In the genomic region with DNA sequence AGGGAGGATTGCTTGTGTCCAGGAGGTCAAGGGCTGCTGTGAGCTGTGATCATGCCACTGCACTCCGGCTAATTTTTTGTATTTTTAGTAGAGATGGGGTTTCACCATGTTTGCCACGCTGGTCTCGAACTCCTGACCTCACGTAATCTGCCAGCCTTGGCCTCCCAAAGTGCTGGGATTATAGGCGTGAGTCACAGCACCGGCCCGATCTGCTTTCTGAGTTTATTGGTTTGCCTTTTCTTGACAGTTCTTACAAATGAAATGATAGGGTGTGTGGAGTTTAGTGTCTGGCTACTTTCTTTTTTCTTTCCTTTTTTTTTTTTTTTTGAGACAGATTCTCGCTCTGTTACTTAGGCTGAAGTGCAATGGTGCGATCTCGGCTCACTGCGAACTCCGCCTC, we compare ENCODE assay signal across 1 cellular context.
TF ChIP-seq lines count a peak whose summit lies in the region.

No MANE protein-coding gene starts in this region.

TF ChIP-seq in K562, 482 proteins besides CTCF, POLR2A, EP300 and RAD21:
- TF ChIP-seq, protein P1, sequence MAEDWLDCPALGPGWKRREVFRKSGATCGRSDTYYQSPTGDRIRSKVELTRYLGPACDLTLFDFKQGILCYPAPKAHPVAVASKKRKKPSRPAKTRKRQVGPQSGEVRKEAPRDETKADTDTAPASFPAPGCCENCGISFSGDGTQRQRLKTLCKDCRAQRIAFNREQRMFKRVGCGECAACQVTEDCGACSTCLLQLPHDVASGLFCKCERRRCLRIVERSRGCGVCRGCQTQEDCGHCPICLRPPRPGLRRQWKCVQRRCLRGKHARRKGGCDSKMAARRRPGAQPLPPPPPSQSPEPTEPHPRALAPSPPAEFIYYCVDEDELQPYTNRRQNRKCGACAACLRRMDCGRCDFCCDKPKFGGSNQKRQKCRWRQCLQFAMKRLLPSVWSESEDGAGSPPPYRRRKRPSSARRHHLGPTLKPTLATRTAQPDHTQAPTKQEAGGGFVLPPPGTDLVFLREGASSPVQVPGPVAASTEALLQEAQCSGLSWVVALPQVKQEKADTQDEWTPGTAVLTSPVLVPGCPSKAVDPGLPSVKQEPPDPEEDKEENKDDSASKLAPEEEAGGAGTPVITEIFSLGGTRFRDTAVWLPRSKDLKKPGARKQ (CRISPR knock-in tag; IDR thresholded peaks at IDR 0.05): no peak
- TF ChIP-seq FOXP1 (CRISPR knock-in tag; IDR thresholded peaks at IDR 0.05) (no peak), CREM (IDR thresholded peaks at IDR 0.05; ENCODE audit: low read depth) (0 out of 2 replicates have a peak, but pooled peaks have one; percentile 30), ADNP (tag; IDR thresholded peaks at IDR 0.05) (peak; percentile 83), ZBTB8A (IDR thresholded peaks at IDR 0.05; ENCODE audit: partially characterized antibody) (no peak), BCOR (IDR thresholded peaks at IDR 0.05) (0 out of 2 replicates have a peak, but pooled peaks have one; percentile 6), POLR2H (tag; IDR thresholded peaks at IDR 0.05; ENCODE audit: low read depth) (no peak), RB1 (IDR thresholded peaks at IDR 0.05; ENCODE audit: low read depth) (no peak), PCBP2 (IDR thresholded peaks at IDR 0.05; ENCODE audit: low read depth, low read length, poor library complexity, severe bottlenecking) (no peak), FOSL1 (tag; conservative IDR thresholded peaks at IDR 0.05) (peak; percentile 38; the same call in 1 of the 2 replicates), ZNF174 (CRISPR knock-in tag; IDR thresholded peaks at IDR 0.05) (no peak), CHCHD3 (CRISPR knock-in tag; IDR thresholded peaks at IDR 0.05) (no peak), NR3C1 (CRISPR knock-in tag; IDR thresholded peaks at IDR 0.05) (no peak), SMARCE1 (IDR thresholded peaks at IDR 0.05) (peak; percentile 62; the same call in 1 of the 2 replicates), ZBTB7A (IDR thresholded peaks at IDR 0.05; ENCODE audit: borderline replicate concordance, control insufficient read depth, low read depth, low read length) (no peak)
- TF ChIP-seq, protein P2, sequence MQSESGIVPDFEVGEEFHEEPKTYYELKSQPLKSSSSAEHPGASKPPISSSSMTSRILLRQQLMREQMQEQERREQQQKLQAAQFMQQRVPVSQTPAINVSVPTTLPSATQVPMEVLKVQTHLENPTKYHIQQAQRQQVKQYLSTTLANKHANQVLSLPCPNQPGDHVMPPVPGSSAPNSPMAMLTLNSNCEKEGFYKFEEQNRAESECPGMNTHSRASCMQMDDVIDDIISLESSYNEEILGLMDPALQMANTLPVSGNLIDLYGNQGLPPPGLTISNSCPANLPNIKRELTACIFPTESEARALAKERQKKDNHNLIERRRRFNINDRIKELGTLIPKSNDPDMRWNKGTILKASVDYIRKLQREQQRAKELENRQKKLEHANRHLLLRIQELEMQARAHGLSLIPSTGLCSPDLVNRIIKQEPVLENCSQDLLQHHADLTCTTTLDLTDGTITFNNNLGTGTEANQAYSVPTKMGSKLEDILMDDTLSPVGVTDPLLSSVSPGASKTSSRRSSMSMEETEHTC (IDR thresholded peaks at IDR 0.05): no peak
- TF ChIP-seq, protein P3, sequence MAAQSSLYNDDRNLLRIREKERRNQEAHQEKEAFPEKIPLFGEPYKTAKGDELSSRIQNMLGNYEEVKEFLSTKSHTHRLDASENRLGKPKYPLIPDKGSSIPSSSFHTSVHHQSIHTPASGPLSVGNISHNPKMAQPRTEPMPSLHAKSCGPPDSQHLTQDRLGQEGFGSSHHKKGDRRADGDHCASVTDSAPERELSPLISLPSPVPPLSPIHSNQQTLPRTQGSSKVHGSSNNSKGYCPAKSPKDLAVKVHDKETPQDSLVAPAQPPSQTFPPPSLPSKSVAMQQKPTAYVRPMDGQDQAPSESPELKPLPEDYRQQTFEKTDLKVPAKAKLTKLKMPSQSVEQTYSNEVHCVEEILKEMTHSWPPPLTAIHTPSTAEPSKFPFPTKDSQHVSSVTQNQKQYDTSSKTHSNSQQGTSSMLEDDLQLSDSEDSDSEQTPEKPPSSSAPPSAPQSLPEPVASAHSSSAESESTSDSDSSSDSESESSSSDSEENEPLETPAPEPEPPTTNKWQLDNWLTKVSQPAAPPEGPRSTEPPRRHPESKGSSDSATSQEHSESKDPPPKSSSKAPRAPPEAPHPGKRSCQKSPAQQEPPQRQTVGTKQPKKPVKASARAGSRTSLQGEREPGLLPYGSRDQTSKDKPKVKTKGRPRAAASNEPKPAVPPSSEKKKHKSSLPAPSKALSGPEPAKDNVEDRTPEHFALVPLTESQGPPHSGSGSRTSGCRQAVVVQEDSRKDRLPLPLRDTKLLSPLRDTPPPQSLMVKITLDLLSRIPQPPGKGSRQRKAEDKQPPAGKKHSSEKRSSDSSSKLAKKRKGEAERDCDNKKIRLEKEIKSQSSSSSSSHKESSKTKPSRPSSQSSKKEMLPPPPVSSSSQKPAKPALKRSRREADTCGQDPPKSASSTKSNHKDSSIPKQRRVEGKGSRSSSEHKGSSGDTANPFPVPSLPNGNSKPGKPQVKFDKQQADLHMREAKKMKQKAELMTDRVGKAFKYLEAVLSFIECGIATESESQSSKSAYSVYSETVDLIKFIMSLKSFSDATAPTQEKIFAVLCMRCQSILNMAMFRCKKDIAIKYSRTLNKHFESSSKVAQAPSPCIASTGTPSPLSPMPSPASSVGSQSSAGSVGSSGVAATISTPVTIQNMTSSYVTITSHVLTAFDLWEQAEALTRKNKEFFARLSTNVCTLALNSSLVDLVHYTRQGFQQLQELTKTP (IDR thresholded peaks at IDR 0.05; ENCODE audit: low read depth in 1 of 2, partially characterized antibody in 2 of 2): no peak
- TF ChIP-seq, protein P4, sequence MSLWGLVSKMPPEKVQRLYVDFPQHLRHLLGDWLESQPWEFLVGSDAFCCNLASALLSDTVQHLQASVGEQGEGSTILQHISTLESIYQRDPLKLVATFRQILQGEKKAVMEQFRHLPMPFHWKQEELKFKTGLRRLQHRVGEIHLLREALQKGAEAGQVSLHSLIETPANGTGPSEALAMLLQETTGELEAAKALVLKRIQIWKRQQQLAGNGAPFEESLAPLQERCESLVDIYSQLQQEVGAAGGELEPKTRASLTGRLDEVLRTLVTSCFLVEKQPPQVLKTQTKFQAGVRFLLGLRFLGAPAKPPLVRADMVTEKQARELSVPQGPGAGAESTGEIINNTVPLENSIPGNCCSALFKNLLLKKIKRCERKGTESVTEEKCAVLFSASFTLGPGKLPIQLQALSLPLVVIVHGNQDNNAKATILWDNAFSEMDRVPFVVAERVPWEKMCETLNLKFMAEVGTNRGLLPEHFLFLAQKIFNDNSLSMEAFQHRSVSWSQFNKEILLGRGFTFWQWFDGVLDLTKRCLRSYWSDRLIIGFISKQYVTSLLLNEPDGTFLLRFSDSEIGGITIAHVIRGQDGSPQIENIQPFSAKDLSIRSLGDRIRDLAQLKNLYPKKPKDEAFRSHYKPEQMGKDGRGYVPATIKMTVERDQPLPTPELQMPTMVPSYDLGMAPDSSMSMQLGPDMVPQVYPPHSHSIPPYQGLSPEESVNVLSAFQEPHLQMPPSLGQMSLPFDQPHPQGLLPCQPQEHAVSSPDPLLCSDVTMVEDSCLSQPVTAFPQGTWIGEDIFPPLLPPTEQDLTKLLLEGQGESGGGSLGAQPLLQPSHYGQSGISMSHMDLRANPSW (CRISPR knock-in tag; IDR thresholded peaks at IDR 0.05): no peak
- TF ChIP-seq, protein P5, sequence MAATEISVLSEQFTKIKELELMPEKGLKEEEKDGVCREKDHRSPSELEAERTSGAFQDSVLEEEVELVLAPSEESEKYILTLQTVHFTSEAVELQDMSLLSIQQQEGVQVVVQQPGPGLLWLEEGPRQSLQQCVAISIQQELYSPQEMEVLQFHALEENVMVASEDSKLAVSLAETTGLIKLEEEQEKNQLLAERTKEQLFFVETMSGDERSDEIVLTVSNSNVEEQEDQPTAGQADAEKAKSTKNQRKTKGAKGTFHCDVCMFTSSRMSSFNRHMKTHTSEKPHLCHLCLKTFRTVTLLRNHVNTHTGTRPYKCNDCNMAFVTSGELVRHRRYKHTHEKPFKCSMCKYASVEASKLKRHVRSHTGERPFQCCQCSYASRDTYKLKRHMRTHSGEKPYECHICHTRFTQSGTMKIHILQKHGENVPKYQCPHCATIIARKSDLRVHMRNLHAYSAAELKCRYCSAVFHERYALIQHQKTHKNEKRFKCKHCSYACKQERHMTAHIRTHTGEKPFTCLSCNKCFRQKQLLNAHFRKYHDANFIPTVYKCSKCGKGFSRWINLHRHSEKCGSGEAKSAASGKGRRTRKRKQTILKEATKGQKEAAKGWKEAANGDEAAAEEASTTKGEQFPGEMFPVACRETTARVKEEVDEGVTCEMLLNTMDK (IDR thresholded peaks at IDR 0.05; ENCODE audit: borderline replicate concordance, insufficient read depth, low read depth, low read length, poor library complexity, severe bottlenecking): no peak
TF ChIP-seq in K562: peak in this region for 5.
